ENCODE assay signal across 12 cellular contexts in genomic region chr11:33157103-33158027, GRCh38. TPM values are rescaled to one million over a fixed set of nuclear protein-coding genes. Genes with fewer than 3 reads are reported as not detected.
DNase-seq lines count a peak whose midpoint lies in the region; ATAC-seq, FAIRE-seq and TF ChIP-seq lines count a peak whose summit lies in the region.
"Had no signal": no experiment of that assay in that cellular context is flagged by ENCODE, and none has a peak within 500 bp of the region (broad histone marks: within the 10 kb centered on the region; RNA-seq: fewer than 3 reads in every experiment).

No MANE protein-coding gene starts in this region.

- H2AK5ac ChIP-seq in neuronal stem cell (ENCODE audit: low read depth, low read length): no peak overlapping the region

- H3K9ac ChIP-seq in HepG2 (ENCODE audit: insufficient read depth, low read depth, low read length): no peak overlapping the region
- no peak overlapping the region for H3K9ac ChIP-seq in neuronal stem cell (ENCODE audit: low read depth, low read length, poor library complexity)

- TF ChIP-seq CTCF in HepG2 (CRISPR knock-in tag; IDR thresholded peaks at IDR 0.05) (no peak), right lobe of liver (IDR thresholded peaks at IDR 0.05) (no peak), OCI-LY7 (conservative IDR thresholded peaks at IDR 0.05; ENCODE audit: low read length) (no peak), epithelial cell of esophagus (IDR thresholded peaks at IDR 0.05; ENCODE audit: insufficient read depth, low read depth, low read length, missing control alignments) (no peak)

- H3K79me2 ChIP-seq in HepG2 (ENCODE audit: insufficient read depth, low read length) (peaks cover 92% of the 10 kb centered on the region), OCI-LY7 (ENCODE audit: insufficient read depth, low read depth, low read length) (peaks cover 96% of the 10 kb centered on the region)

- CTCF ChIA-PET in HepG2 (lab: Yijun Ruan, JAX; ENCODE audit: low intra/inter-chr PET ratio, low total read pairs) (no interaction called here), OCI-LY7 (lab: Charles Lee; ENCODE audit: unreplicated experiment) (no interaction called here)

- peaks cover 63% of the 10 kb centered on the region for H3K4me1 Mint-ChIP-seq in stimulated activated naive CD8-positive, alpha-beta T cell treated with anti-CD3 and anti-CD28 coated beads, Interleukin-15, amount 100 ng/mL, for 72 hours

- H4K8ac ChIP-seq in neuronal stem cell (ENCODE audit: low read depth, low read length): no peak overlapping the region

- H3K9me3 ChIP-seq in HepG2 (ENCODE audit: low read length): no peaks in the 10 kb centered on the region
- no peaks in the 10 kb centered on the region for H3K9me3 ChIP-seq in right lobe of liver
- no peaks in the 10 kb centered on the region for H3K9me3 ChIP-seq in OCI-LY7 (ENCODE audit: low read length)
- peaks cover 0 to 49% of the 10 kb centered on the region in 2 donors for H3K9me3 ChIP-seq in neuronal stem cell (replicated peaks in 1 of 2; ENCODE audit: control insufficient read depth in 2 of 2, insufficient read depth in 1 of 2, low read depth in 1 of 2, low read length in 2 of 2)
- H3K9me3 ChIP-seq in HAP-1: no peaks in the 10 kb centered on the region

- H3K4me3 Mint-ChIP-seq in stimulated activated naive CD8-positive, alpha-beta T cell treated with anti-CD3 and anti-CD28 coated beads, Interleukin-15, amount 100 ng/mL, for 72 hours: peak overlapping the region; percentile 57 to 68
- H3K4me3 Mint-ChIP-seq: CD14-positive monocyte had no signal

- H2BK15ac ChIP-seq in neuronal stem cell (ENCODE audit: low read length): no peak overlapping the region

- H2BK5ac ChIP-seq in neuronal stem cell (ENCODE audit: low read length): no peak overlapping the region

- no peak overlapping the region for H2BK120ac ChIP-seq in neuronal stem cell (ENCODE audit: low read depth, low read length)

- ATAC-seq in HepG2: no peak
- no peak for ATAC-seq in right lobe of liver
- no peak for ATAC-seq in stimulated activated naive CD8-positive, alpha-beta T cell treated with anti-CD3 and anti-CD28 coated beads, Interleukin-15, amount 100 ng/mL, for 72 hours
- ATAC-seq: left lobe of liver had no signal

- peaks cover 39% of the 10 kb centered on the region for H4K20me1 ChIP-seq in HepG2 (ENCODE audit: insufficient read depth, low read length)
- H4K20me1 ChIP-seq in OCI-LY7 (ENCODE audit: insufficient read depth, low read length): no peaks in the 10 kb centered on the region; the same call in 1 of the 2 replicates

- H3K4me3 ChIP-seq in HepG2 (replicated peaks in 1 of 3; ENCODE audit: insufficient read depth in 1 of 3, low read depth in 2 of 3, low read length in 3 of 3): no peak overlapping the region; a peak in 1 of 6 replicates
- no peak overlapping the region for H3K4me3 ChIP-seq in right lobe of liver
- peak overlapping the region; percentile 25 for H3K4me3 ChIP-seq in OCI-LY7 (ENCODE audit: low read depth, low read length, poor library complexity, severe bottlenecking)
- H3K4me3 ChIP-seq in epithelial cell of esophagus (ENCODE audit: low read length): no peak overlapping the region
- H3K4me3 ChIP-seq in neuronal stem cell (ENCODE audit: low read length in 2 of 2): no peak overlapping the region
- H3K4me3 ChIP-seq in HAP-1: no peak overlapping the region

- H3K27ac ChIP-seq in HepG2 (ENCODE audit: extremely low read length, insufficient read depth, low read length) (no peak overlapping the region), right lobe of liver (no peak overlapping the region), OCI-LY7 (ENCODE audit: low read depth, low read length, poor library complexity, severe bottlenecking) (no peak overlapping the region), neuronal stem cell (replicated peaks; ENCODE audit: low read length) (no peak overlapping the region)
- H3K27ac ChIP-seq: dorsolateral prefrontal cortex had no signal

- WGBS in HepG2 (ENCODE audit: low lambda C conversion rate): 98% methylated on average over 5 of the region's 5 CpGs
- 89% methylated on average over 5 of the region's 5 CpGs for WGBS in right lobe of liver (ENCODE audit: insufficient coverage, low coverage, low lambda C conversion rate, missing lambda C conversion rate)
- WGBS in neuronal stem cell (ENCODE audit: extremely low coverage in 2 of 2, insufficient read length in 2 of 2, insufficient replicate concordance in 1 of 2), 2 donors: no CpG with 5 or more reads among the region's 5 CpGs

- H3K27me3 Mint-ChIP-seq in stimulated activated naive CD8-positive, alpha-beta T cell treated with anti-CD3 and anti-CD28 coated beads, Interleukin-15, amount 100 ng/mL, for 72 hours: no peaks in the 10 kb centered on the region

- H3K18ac ChIP-seq in neuronal stem cell (ENCODE audit: low read length): no peak overlapping the region

- H3K23ac ChIP-seq in neuronal stem cell (ENCODE audit: low read depth, low read length, poor library complexity): no peak overlapping the region

- H3K27ac Mint-ChIP-seq in stimulated activated naive CD8-positive, alpha-beta T cell treated with anti-CD3 and anti-CD28 coated beads, Interleukin-15, amount 100 ng/mL, for 72 hours: no peak overlapping the region

- no peak overlapping the region for H4K91ac ChIP-seq in neuronal stem cell (ENCODE audit: low read depth, low read length, poor library complexity)

- H3K4me2 ChIP-seq in HepG2 (ENCODE audit: low read depth, low read length) (peak overlapping the region; percentile 84), OCI-LY7 (ENCODE audit: low read length) (peak overlapping the region; percentile 93), neuronal stem cell (ENCODE audit: insufficient read depth, low read length, poor library complexity, severe bottlenecking) (no peak overlapping the region)

- H3K27me3 ChIP-seq in HepG2 (ENCODE audit: control insufficient read depth in 1 of 2, insufficient read depth in 2 of 2, low read length in 2 of 2) (no peaks in the 10 kb centered on the region), right lobe of liver (no peaks in the 10 kb centered on the region), neuronal stem cell (ENCODE audit: control insufficient read depth in 3 of 3, insufficient read depth in 3 of 3, low read depth in 1 of 3, low read length in 3 of 3) (no peaks in the 10 kb centered on the region), HAP-1 (ENCODE audit: low read depth) (no peaks in the 10 kb centered on the region)
- H3K27me3 ChIP-seq: dorsolateral prefrontal cortex had no signal

- H2AFZ ChIP-seq in HepG2 (ENCODE audit: low read length) (no peak overlapping the region), OCI-LY7 (ENCODE audit: low read length) (no peak overlapping the region), neuronal stem cell (ENCODE audit: low read length) (no peak overlapping the region)

- no peak overlapping the region for H3K14ac ChIP-seq in neuronal stem cell (ENCODE audit: low read length)

- TF ChIP-seq POLR2A in HepG2 (IDR thresholded peaks at IDR 0.05; ENCODE audit: insufficient read depth in 1 of 2, low read depth in 2 of 2, low read length in 2 of 2): no peak
- no peak for TF ChIP-seq POLR2A in right lobe of liver (IDR thresholded peaks at IDR 0.05)

- H2BK12ac ChIP-seq in neuronal stem cell (ENCODE audit: low read length): no peak overlapping the region

- no peaks in the 10 kb centered on the region for H3K9me2 ChIP-seq in OCI-LY7 (ENCODE audit: insufficient read depth, low read length)

- FAIRE-seq in HepG2 (lab: Jason Lieb, UNC): no peak

- H3K36me3 ChIP-seq in HepG2 (replicated peaks in 1 of 2; ENCODE audit: control insufficient read depth in 1 of 2, insufficient read depth in 2 of 2, low read length in 2 of 2) (peaks cover 1 to 2% of the 10 kb centered on the region in 2 experiments; a peak in 3 of 5 replicates), right lobe of liver (no peaks in the 10 kb centered on the region), OCI-LY7 (ENCODE audit: insufficient read depth, low read length) (peaks cover 68% of the 10 kb centered on the region), neuronal stem cell (replicated peaks in 1 of 2; ENCODE audit: control insufficient read depth in 2 of 2, insufficient read depth in 2 of 2, low read length in 2 of 2) (peaks cover 4 to 66% of the 10 kb centered on the region in 2 donors), HAP-1 (replicated peaks) (peaks cover 18% of the 10 kb centered on the region)

- intact Hi-C loops in HepG2 (cut with micrococcal nuclease; ENCODE audit: unreplicated experiment) (no loop called here), right lobe of liver (cut with DNase I) (no loop called here), OCI-LY7 (cut with micrococcal nuclease; ENCODE audit: unreplicated experiment) (no loop called here)

- H3K4ac ChIP-seq in neuronal stem cell (ENCODE audit: low read length): no peak overlapping the region

- POLR2A ChIA-PET in HepG2 (lab: Yijun Ruan, JAX) (no interaction called here), OCI-LY7 (lab: Charles Lee) (interaction anchor here (0.6 to 2.0 kb wide), 4 partner anchors 15 to 121 kb away, joined by 3 to 8 read pairs (median 4); no protein-coding TSS in a partner anchor)

- TF ChIP-seq RAD21 in HepG2 (CRISPR knock-in tag; IDR thresholded peaks at IDR 0.05): no peak

- no peaks in the 10 kb centered on the region for H3K9me3 Mint-ChIP-seq in stimulated activated naive CD8-positive, alpha-beta T cell treated with anti-CD3 and anti-CD28 coated beads, Interleukin-15, amount 100 ng/mL, for 72 hours

- peaks cover 51% of the 10 kb centered on the region for H3K4me1 ChIP-seq in HepG2 (ENCODE audit: insufficient read depth, low read length)
- peaks cover 0 to 22% (median 3%) of the 10 kb centered on the region in 4 donors for H3K4me1 ChIP-seq in right lobe of liver
- peaks cover 18% of the 10 kb centered on the region for H3K4me1 ChIP-seq in OCI-LY7 (ENCODE audit: insufficient read depth, low read length, poor library complexity, severe bottlenecking)
- peaks cover 2 to 3% of the 10 kb centered on the region in 2 donors for H3K4me1 ChIP-seq in neuronal stem cell (ENCODE audit: control insufficient read depth in 2 of 2, insufficient read depth in 1 of 2, low read depth in 1 of 2, low read length in 2 of 2)
- H3K4me1 ChIP-seq in HAP-1: peaks cover 21% of the 10 kb centered on the region

- in situ Hi-C loops in HepG2 (cut with HindIII; ENCODE audit: extremely low pct_ligation_motif_present, low pct_unique_long_range_greater_than_20kb) (no loop called here), HAP-1 (cut with MboI; ENCODE audit: low sequenced_read_pairs) (loop anchor here (25.0 kb wide), 1 partner anchor 530 kb away; no protein-coding TSS in a partner anchor)

- DNase-seq in HepG2 (ENCODE audit: low spot score): no peak
- DNase-seq in right lobe of liver: no peak
- DNase-seq in OCI-LY7 (ENCODE audit: low spot score): no peak
- DNase-seq in epithelial cell of esophagus (ENCODE audit: low read depth): peak; percentile 33
- DNase-seq in stimulated activated naive CD8-positive, alpha-beta T cell treated with anti-CD3 and anti-CD28 coated beads, Interleukin-15, amount 100 ng/mL, for 72 hours: no peak
- no peak for DNase-seq in DMS153 treated with DMSO at 0.1 percent for 48 hours (lab: John Stamatoyannopoulos, UW; ENCODE audit: unreplicated experiment)
- DNase-seq in neuronal stem cell (ENCODE audit: low spot score): no peak
- no peak for DNase-seq in HAP-1 (ENCODE audit: low spot score in 2 of 2)
- DNase-seq: activated CD4-positive, alpha-beta T cell treated with anti-CD3 and anti-CD28 coated beads, Interleukin-2, amount 50 U/mL, for 4 hours; dorsolateral prefrontal cortex had no signal

- no peak for TF ChIP-seq EP300 in HepG2 (IDR thresholded peaks at IDR 0.05; ENCODE audit: low read depth in 2 of 2, low read length in 2 of 2)
- no peak for TF ChIP-seq EP300 in HepG2 (CRISPR knock-in tag; IDR thresholded peaks at IDR 0.05; ENCODE audit: borderline replicate concordance)

- no TSS peak for BruUV-seq in HepG2 (replicated peaks; lab: Mats Ljungman, UMichigan)
- BruUV-seq in OCI-LY7 (replicated peaks; lab: Mats Ljungman, UMichigan): no TSS peak

- H3K79me1 ChIP-seq in neuronal stem cell (ENCODE audit: low read depth, low read length): peaks cover 1% of the 10 kb centered on the region

RNA-seq across cellular contexts. Expression of gene CSTF3, which starts 3.9 kb away (rescaled TPM):
- 43.6 and 53.0 TPM in 2 replicates for total RNA-seq in HepG2 (2016; rRNA removed; fragmentation: Illumina TruSeq; extraction: Trizol)
- total RNA-seq in HepG2 (2016; cell fraction: cytosol; rRNA removed; fragmentation: Illumina TruSeq; extraction: Trizol; ENCODE audit: low read depth): 7.4 and 8.8 TPM in 2 replicates
- total RNA-seq in HepG2 (2016; cell fraction: insoluble cytoplasmic fraction; rRNA removed; fragmentation: Illumina TruSeq; extraction: Trizol): 43.7 and 51.2 TPM in 2 replicates
- 10.1 and 11.1 TPM in 2 replicates for total RNA-seq in HepG2 (2016; cell fraction: membrane; rRNA removed; fragmentation: Illumina TruSeq; extraction: Trizol)
- total RNA-seq in HepG2 (2016; cell fraction: nucleus; rRNA removed; fragmentation: Illumina TruSeq; extraction: Trizol): 71.1 and 72.8 TPM in 2 replicates
- 16.8 and 21.5 TPM in 2 replicates for polyA plus RNA-seq in HepG2 (2011; rRNA removed)
- 8.6 and 13.6 TPM in 2 replicates for polyA plus RNA-seq in HepG2 (2011; cell fraction: cytosol; rRNA removed)
- 17.7 and 23.0 TPM in 2 replicates for polyA plus RNA-seq in HepG2 (2011; cell fraction: nucleus; rRNA removed)
- 27.3 and 36.2 TPM in 2 replicates for polyA plus RNA-seq in HepG2 (2012)
- polyA plus RNA-seq in HepG2 (2016; cell fraction: cytosol; fragmentation: Illumina TruSeq; extraction: Trizol; ENCODE audit: low read depth): 3.0 and 3.5 TPM in 2 replicates
- polyA plus RNA-seq in HepG2 (2016; cell fraction: insoluble cytoplasmic fraction; fragmentation: Illumina TruSeq; extraction: Trizol; ENCODE audit: low read depth): 49.9 and 56.7 TPM in 2 replicates
- 6.4 and 6.9 TPM in 2 replicates for polyA plus RNA-seq in HepG2 (2016; cell fraction: membrane; fragmentation: Illumina TruSeq; extraction: Trizol; ENCODE audit: low read depth)
- 52.1 and 58.8 TPM in 2 replicates for polyA plus RNA-seq in HepG2 (2016; cell fraction: nucleus; fragmentation: Illumina TruSeq; extraction: Trizol; ENCODE audit: insufficient read depth, low read depth)
- 33.2 and 45.3 TPM in 2 replicates for polyA minus RNA-seq in HepG2 (2011; rRNA and poly(A)+ RNA removed; ENCODE audit: low replicate concordance)
- 12.4 and 13.6 TPM in 2 replicates for polyA minus RNA-seq in HepG2 (2011; cell fraction: cytosol; rRNA and poly(A)+ RNA removed)
- 158 and 171 TPM in 2 replicates for polyA minus RNA-seq in HepG2 (2011; cell fraction: nucleus; rRNA and poly(A)+ RNA removed)
- 10 to 100 TPM; 11.5 to 14.0 (median 12.0) TPM for total RNA-seq in right lobe of liver
- total RNA-seq in OCI-LY7 (2014; rRNA removed; shearing (Covaris generic)): 31.9 and 45.1 TPM in 2 replicates
- total RNA-seq in OCI-LY7 (2022): 55.7 and 64.2 TPM in 2 replicates
- 93.9 TPM for polyA plus RNA-seq in neuronal stem cell (2013, experiment 1 of 2)
- 93.8 TPM for polyA plus RNA-seq in neuronal stem cell (2013, experiment 2 of 2)
